Comparison of ENCODE assay signal across 22 cellular contexts in genomic region chr1:89928506-89928905, GRCh38.
A peak's percentile ranks its signal among the peaks of the same experiment; 100 is the strongest.
DNase-seq lines count a peak whose midpoint lies in the region; ATAC-seq, FAIRE-seq and TF ChIP-seq lines count a peak whose summit lies in the region.
"Had no signal": no experiment of that assay in that cellular context is flagged by ENCODE, and none has a peak within 500 bp of the region (broad histone marks: within the 10 kb centered on the region; RNA-seq: fewer than 3 reads in every experiment).

No MANE protein-coding gene starts in this region.

- H4K20me1 ChIP-seq in K562 (replicated peaks; ENCODE audit: control insufficient read depth, insufficient read depth, low read length) (no peaks in the 10 kb centered on the region), SK-N-SH (ENCODE audit: insufficient read depth) (no peaks in the 10 kb centered on the region)

- in situ Hi-C loops in K562 (cut with MboI), result no loop called here

- no peak overlapping the region for H3K9ac ChIP-seq in K562 (ENCODE audit: insufficient read depth in 1 of 2, low read depth in 2 of 2, low read length in 2 of 2)
- H3K9ac ChIP-seq in SK-N-SH, result no peak overlapping the region
- H3K9ac ChIP-seq: KMS-11 had no signal

- H2AFZ ChIP-seq in K562 (ENCODE audit: low read depth, low read length) (no peak overlapping the region), SK-N-SH (ENCODE audit: low read depth) (no peak overlapping the region)
- H2AFZ ChIP-seq: PC-9 had no signal

- H3K4me3 Mint-ChIP-seq in activated T-cell treated with anti-CD3 and anti-CD28 coated beads, Interleukin-2, amount 50 U/mL, for 72 hours, result no peak overlapping the region

- no peak for FAIRE-seq in K562 (lab: Jason Lieb, UNC)
- FAIRE-seq: HTR-8/SVneo had no signal

- TF ChIP-seq RAD21 in K562 (CRISPR knock-in tag; conservative IDR thresholded peaks at IDR 0.05 in 1 of 2, IDR thresholded peaks at IDR 0.05 in 1 of 2) (no peak), SK-N-SH (IDR thresholded peaks at IDR 0.05; ENCODE audit: low read length) (no peak)

- CTCF ChIA-PET in K562 (lab: Yijun Ruan, JAX; ENCODE audit: low intra/inter-chr PET ratio) (no interaction called here), SK-N-SH (lab: Yijun Ruan, JAX) (interaction anchor here (0.6 kb wide), 1 partner anchor 445 kb away, joined by 3 read pairs; no protein-coding TSS in a partner anchor)

- no peaks in the 10 kb centered on the region for H3F3A ChIP-seq in SK-N-SH (replicated peaks; ENCODE audit: insufficient read depth)

- H3K27me3 Mint-ChIP-seq in activated T-cell treated with anti-CD3 and anti-CD28 coated beads, Interleukin-2, amount 50 U/mL, for 72 hours (ENCODE audit: low read depth), result no peaks in the 10 kb centered on the region

- H3K36me3 Mint-ChIP-seq in activated T-cell treated with anti-CD3 and anti-CD28 coated beads, Interleukin-2, amount 50 U/mL, for 72 hours (ENCODE audit: insufficient read depth in 2 of 2), result peaks cover 7 to 19% of the 10 kb centered on the region in 2 donors

- no peak for TF ChIP-seq EP300 in K562 (IDR thresholded peaks at IDR 0.05; ENCODE audit: low read length)
- TF ChIP-seq EP300 in SK-N-SH (IDR thresholded peaks at IDR 0.05; ENCODE audit: borderline replicate concordance in 1 of 2, low read depth in 1 of 2, low read length in 1 of 2), result no peak

- POLR2A ChIA-PET in K562 (lab: Yijun Ruan, JAX) (interaction anchor here (0.6 to 3.5 kb wide), 3 partner anchors 10 to 26 kb away, joined by 3 to 15 read pairs (median 3); no protein-coding TSS in a partner anchor), SK-N-SH (lab: Yijun Ruan, JAX) (no interaction called here)

- H3K27ac ChIP-seq in K562 (ENCODE audit: extremely low read depth, low read depth, low read length) (no peak overlapping the region), right lobe of liver (no peak overlapping the region), substantia nigra (ENCODE audit: low read depth, low read length, poor library complexity, severe bottlenecking) (peak overlapping the region; percentile 36), foreskin keratinocyte (no peak overlapping the region), SK-N-SH (ENCODE audit: low read depth in 2 of 2, low read length in 1 of 2) (no peak overlapping the region)
- H3K27ac ChIP-seq: 22Rv1, C4-2B, KMS-11, PC-9, RWPE1, SJCRH30 had no signal

- no peaks in the 10 kb centered on the region for H3K9me2 ChIP-seq in SK-N-SH

- intact Hi-C loops in K562 (cut with micrococcal nuclease), result loop anchor here (2.0 kb wide), 1 partner anchor 20 kb away; no protein-coding TSS in a partner anchor
- intact Hi-C loops in right lobe of liver (cut with DNase I), result no loop called here

- TF ChIP-seq POLR2A in K562 (conservative IDR thresholded peaks at IDR 0.05) (no peak), right lobe of liver (IDR thresholded peaks at IDR 0.05) (no peak)

- H3K27me3 ChIP-seq in K562 (ENCODE audit: control insufficient read depth in 2 of 2, insufficient read depth in 2 of 2, low read length in 2 of 2) (no peaks in the 10 kb centered on the region), right lobe of liver (no peaks in the 10 kb centered on the region), foreskin keratinocyte (no peaks in the 10 kb centered on the region), SK-N-SH (ENCODE audit: insufficient read depth) (no peaks in the 10 kb centered on the region)
- H3K27me3 ChIP-seq: SJCRH30 had no signal

- H3K36me3 ChIP-seq in K562 (ENCODE audit: control insufficient read depth, insufficient read depth, low read length), result peaks cover 24% of the 10 kb centered on the region
- peaks cover 0 to 4% (median 0%) of the 10 kb centered on the region in 4 donors for H3K36me3 ChIP-seq in right lobe of liver
- H3K36me3 ChIP-seq in SK-N-SH (replicated peaks in 1 of 2; ENCODE audit: control insufficient read depth in 1 of 2, insufficient read depth in 2 of 2, low read length in 1 of 2), result peaks cover 7% of the 10 kb centered on the region in 2 experiments

- BruUV-seq in K562 (replicated peaks; lab: Mats Ljungman, UMichigan), result no TSS peak

- H3K9me1 ChIP-seq in K562 (ENCODE audit: control insufficient read depth, insufficient read depth, low read length), result no peaks in the 10 kb centered on the region

- no peak for ATAC-seq in activated T-cell treated with anti-CD3 and anti-CD28 coated beads, Interleukin-2, amount 50 U/mL, for 72 hours (replicated peaks in 1 of 2)
- ATAC-seq in K562 (peak; percentile 27; the same call in 2 of the 3 replicates), right lobe of liver (peak; percentile 26 to 45 (median 41)), foreskin keratinocyte (no peak), GM18868 (IDR thresholded peaks at IDR 0.05; ENCODE audit: unreplicated experiment) (no peak)
- ATAC-seq: HCT116 had no signal

- peaks cover under 1 to 4% of the 10 kb centered on the region in 2 donors for H3K9me3 Mint-ChIP-seq in activated T-cell treated with anti-CD3 and anti-CD28 coated beads, Interleukin-2, amount 50 U/mL, for 72 hours

- H3K4me1 Mint-ChIP-seq in activated T-cell treated with anti-CD3 and anti-CD28 coated beads, Interleukin-2, amount 50 U/mL, for 72 hours (ENCODE audit: low read depth), result no peaks in the 10 kb centered on the region

- H3K4me3 ChIP-seq in K562, result no peak overlapping the region
- no peak overlapping the region for H3K4me3 ChIP-seq in right lobe of liver
- H3K4me3 ChIP-seq in SK-N-SH (ENCODE audit: low read depth in 2 of 2, low read length in 1 of 2), result no peak overlapping the region
- H3K4me3 ChIP-seq: PC-9, SJCRH30 had no signal

- 83% methylated on average over 2 of the region's 2 CpGs for WGBS in K562 (ENCODE audit: insufficient coverage, low coverage, missing lambda C conversion rate)
- no CpG with 5 or more reads among the region's 2 CpGs for WGBS in right lobe of liver (ENCODE audit: insufficient coverage, low coverage, low lambda C conversion rate, missing lambda C conversion rate)
- 100% methylated on average over 2 of the region's 2 CpGs for WGBS in SK-N-SH (ENCODE audit: low lambda C conversion rate)

- H3K9me3 ChIP-seq in K562 (replicated peaks; ENCODE audit: control insufficient read depth, insufficient read depth, low read depth, low read length), result peaks cover 3% of the 10 kb centered on the region
- H3K9me3 ChIP-seq in right lobe of liver, result no peaks in the 10 kb centered on the region
- 0 out of 2 replicates have a peak, but pooled peaks cover 3% of the 10 kb centered on the region for H3K9me3 ChIP-seq in SK-N-SH

- no peak overlapping the region for H3K4me2 ChIP-seq in K562 (ENCODE audit: insufficient read depth, low read length)
- H3K4me2 ChIP-seq in SK-N-SH, result no peak overlapping the region
- H3K4me2 ChIP-seq: KMS-11, PC-9 had no signal

- peak overlapping the region; percentile 3 for H3K27ac Mint-ChIP-seq in activated T-cell treated with anti-CD3 and anti-CD28 coated beads, Interleukin-2, amount 50 U/mL, for 72 hours

- TF ChIP-seq CTCF in K562 (IDR thresholded peaks at IDR 0.05 in 2 of 3, conservative IDR thresholded peaks at IDR 0.05 in 1 of 3; ENCODE audit: insufficient read depth in 2 of 3, low read depth in 1 of 3, low read length in 3 of 3), result no peak
- TF ChIP-seq CTCF in right lobe of liver (IDR thresholded peaks at IDR 0.05), result no peak
- no peak for TF ChIP-seq CTCF in foreskin keratinocyte (conservative IDR thresholded peaks at IDR 0.05)
- no peak for TF ChIP-seq CTCF in SK-N-SH (IDR thresholded peaks at IDR 0.05)

- H3K79me2 ChIP-seq in K562 (ENCODE audit: control insufficient read depth, insufficient read depth, low read length) (peaks cover 3% of the 10 kb centered on the region; the same call in 1 of the 3 replicates), SK-N-SH (ENCODE audit: insufficient read depth) (no peaks in the 10 kb centered on the region)

- no peak for DNase-seq in activated T-cell treated with anti-CD3 and anti-CD28 coated beads, Interleukin-2, amount 50 U/mL, for 72 hours
- DNase-seq in activated T-cell treated with anti-CD3 and anti-CD28 coated beads for 4 hours, result no peak
- DNase-seq in K562 (ENCODE audit: extremely low read depth in 1 of 4, low spot score in 3 of 4), result no peak
- DNase-seq in right lobe of liver, result no peak
- DNase-seq in substantia nigra (lab: John Stamatoyannopoulos, UW), result no peak
- DNase-seq in foreskin keratinocyte, result no peak
- no peak for DNase-seq in SK-N-SH
- DNase-seq: AML-193, GDM1, NCI-H1417 treated with DMSO at 0.1 percent for 48 hours, NCI-H187 treated with DMSO at 0.1 percent for 48 hours, NCI-H2227 treated with DMSO at 0.1 percent for 48 hours, NCI-H524, PC-9 had no signal

- peaks cover 3 to 19% of the 10 kb centered on the region in 2 experiments; a peak in 4 of 5 replicates for H3K4me1 ChIP-seq in K562 (replicated peaks in 1 of 2; ENCODE audit: control insufficient read depth in 2 of 2, insufficient read depth in 2 of 2, low read length in 2 of 2)
- no peaks in the 10 kb centered on the region for H3K4me1 ChIP-seq in right lobe of liver
- H3K4me1 ChIP-seq in foreskin keratinocyte, result peaks cover 11% of the 10 kb centered on the region
- peaks cover 0 to 3% of the 10 kb centered on the region in 2 experiments; a peak in 1 of 4 replicates for H3K4me1 ChIP-seq in SK-N-SH (ENCODE audit: control insufficient read depth in 1 of 2, insufficient read depth in 2 of 2, low read depth in 1 of 2, low read length in 1 of 2)

TF ChIP-seq in K562, 482 proteins besides CTCF, POLR2A, EP300 and RAD21 (continues in another document):
- TF ChIP-seq MCM5 (IDR thresholded peaks at IDR 0.05; ENCODE audit: low read depth) (no peak), ZNF253 (CRISPR knock-in tag; conservative IDR thresholded peaks at IDR 0.05) (no peak)

TF ChIP-seq in SK-N-SH, 30 proteins besides CTCF, POLR2A, EP300 and RAD21 (continues in another document):
- TF ChIP-seq SIN3A (IDR thresholded peaks at IDR 0.05; ENCODE audit: borderline replicate concordance, low read depth, low read length) (no peak), GABPA (IDR thresholded peaks at IDR 0.05; ENCODE audit: low read depth) (no peak), RFX5 (IDR thresholded peaks at IDR 0.05; ENCODE audit: low read length) (no peak), SMC3 (IDR thresholded peaks at IDR 0.05; ENCODE audit: low read depth, low read length) (no peak), CHD2 (IDR thresholded peaks at IDR 0.05; ENCODE audit: low read length, partially characterized antibody) (no peak), FOSL2 (IDR thresholded peaks at IDR 0.05; ENCODE audit: borderline replicate concordance, low read depth) (no peak)

Comparison
In these comparisons a context has a peak if more than half of its experiments do, and no peak if none do; other contexts are left out.
1. ATAC-seq: peak in K562 (single experiment) and right lobe of liver (4 of 4); none in activated T-cell treated with anti-CD3 and anti-CD28 coated beads, Interleukin-2, amount 50 U/mL, for 72 hours (0 of 2), foreskin keratinocyte (single experiment) and GM18868 (single experiment).